ENCODE assay signal across 8 cellular contexts in the genomic region with DNA sequence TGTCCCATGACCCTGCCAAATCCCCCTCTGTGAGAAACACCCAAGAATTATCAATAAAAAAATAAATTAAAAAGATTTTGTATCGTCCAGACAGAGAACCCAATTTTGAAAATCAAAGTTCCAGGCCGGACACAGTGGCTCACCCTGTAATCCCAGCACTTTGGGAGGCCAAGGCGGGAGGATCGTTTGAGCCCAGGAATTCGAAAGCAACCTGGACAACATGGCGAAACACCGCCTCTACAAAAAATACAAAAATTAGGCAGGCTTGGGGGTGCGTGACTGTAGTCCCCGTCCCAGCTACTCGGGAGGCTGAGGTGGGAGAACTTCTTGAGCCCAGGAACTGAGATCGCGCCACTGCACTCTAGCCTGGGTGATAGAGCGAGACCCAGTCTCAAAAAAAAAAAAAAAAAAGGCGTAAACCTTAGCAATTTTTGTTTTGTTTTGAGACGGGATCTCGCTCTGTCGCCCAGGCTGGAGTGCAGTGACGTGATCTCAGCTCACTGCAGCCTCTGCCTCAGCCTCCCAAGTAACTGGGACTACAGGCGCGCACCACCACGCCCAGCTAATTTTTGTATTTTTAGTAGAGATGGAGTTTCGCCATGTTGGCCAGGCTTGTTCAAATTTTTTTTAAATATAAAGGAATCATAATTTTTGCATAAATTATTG. TPM values are rescaled to one million over a fixed set of nuclear protein-coding genes. Genes with fewer than 3 reads are reported as not detected.
DNase-seq lines count a peak whose midpoint lies in the region; ATAC-seq and TF ChIP-seq lines count a peak whose summit lies in the region.
"Not testable (repeated sequence)": the region's sequence is repeated elsewhere in the genome, so short reads cannot be mapped to it uniquely, and the experiment has no call there.

No MANE protein-coding gene starts in this region.

- H3K36me3 ChIP-seq in HCT116 (ENCODE audit: control insufficient read depth in 1 of 2, insufficient read depth in 2 of 2, low read length in 2 of 2); iPS-18a (ENCODE audit: control insufficient read depth, low read depth, low read length): not testable (repeated sequence)
- H3K36me3 ChIP-seq in SJCRH30: peaks cover 22% of the 10 kb centered on the region

- peaks cover 46% of the 10 kb centered on the region for H3K79me2 ChIP-seq in HCT116 (ENCODE audit: insufficient read depth, low read length)

- peak overlapping the region; percentile 99; the same call in 1 of the 2 replicates for H3K9ac ChIP-seq in HCT116 (ENCODE audit: low read length)
- H3K9ac ChIP-seq in iPS-18a (ENCODE audit: low read length): not testable (repeated sequence)

- CTCF ChIA-PET in AG04449 (lab: Yijun Ruan, JAX): interaction anchor here (1.4 kb wide), 1 partner anchor 14 kb away, joined by 4 read pairs; no protein-coding TSS in a partner anchor
- CTCF ChIA-PET in HCT116 (lab: Charles Lee): not testable (repeated sequence)

- not testable (repeated sequence) for H3K27ac ChIP-seq in HCT116 (ENCODE audit: low read depth, low read length); SJCRH30; iPS-18a (ENCODE audit: low read length)

- peaks cover 4 to 14% of the 10 kb centered on the region in 2 experiments; a peak in 3 of 4 replicates for H3K4me1 ChIP-seq in HCT116 (ENCODE audit: control insufficient read depth in 1 of 2, insufficient read depth in 2 of 2, low read length in 2 of 2)
- H3K4me1 ChIP-seq in SJCRH30; iPS-18a (ENCODE audit: control insufficient read depth, low read depth, low read length): not testable (repeated sequence)

- not testable (repeated sequence) for H3K9me2 ChIP-seq in HCT116 (ENCODE audit: insufficient read depth)

- H4K20me1 ChIP-seq in HCT116 (ENCODE audit: insufficient read depth): not testable (repeated sequence)

- not testable (repeated sequence) for H2AFZ ChIP-seq in HCT116 (ENCODE audit: low read depth, low read length, poor library complexity, severe bottlenecking)

- not testable (repeated sequence) for TF ChIP-seq CTCF in AG04449 (IDR thresholded peaks at IDR 0.05; ENCODE audit: insufficient read depth, low read length, missing control alignments); HCT116 (IDR thresholded peaks at IDR 0.05 in 2 of 3, conservative IDR thresholded peaks at IDR 0.05 in 1 of 3; ENCODE audit: borderline replicate concordance in 1 of 3, insufficient read depth in 1 of 3, low read depth in 2 of 3, low read length in 2 of 3); neural crest cell (conservative IDR thresholded peaks at IDR 0.05)

- TF ChIP-seq RAD21 in HCT116 (IDR thresholded peaks at IDR 0.05; ENCODE audit: low read depth): not testable (repeated sequence)

- peak overlapping the region; percentile 92 to 94 for H3K4me3 Mint-ChIP-seq in effector memory CD8-positive, alpha-beta T cell
- peak overlapping the region; percentile 99 for H3K4me3 Mint-ChIP-seq in neural crest cell

- H3K27me3 ChIP-seq in HCT116 (ENCODE audit: insufficient read depth, low read length); SJCRH30; iPS-18a (ENCODE audit: control insufficient read depth, insufficient read depth, low read length): not testable (repeated sequence)

- BruUV-seq in HCT116 (replicated peaks; lab: Mats Ljungman, UMichigan): not testable (repeated sequence)

- not testable (repeated sequence) for H3K27me3 Mint-ChIP-seq in effector memory CD8-positive, alpha-beta T cell; neural crest cell (ENCODE audit: low read depth)

- RAD21 ChIA-PET in HCT116 (lab: Charles Lee; ENCODE audit: low non-redundant PET in 1 of 2, low total read pairs in 2 of 2, uncharacterized antibody in 2 of 2, unreplicated experiment in 2 of 2): not testable (repeated sequence)

- peak overlapping the region; percentile 89 for H3K4me2 ChIP-seq in HCT116 (ENCODE audit: low read length)

- H3K4me1 Mint-ChIP-seq in effector memory CD8-positive, alpha-beta T cell (ENCODE audit: low read depth in 2 of 2): peaks cover 10 to 13% of the 10 kb centered on the region in 2 donors
- H3K4me1 Mint-ChIP-seq in neural crest cell: peaks cover 17% of the 10 kb centered on the region

- H3K27ac Mint-ChIP-seq in effector memory CD8-positive, alpha-beta T cell: peak overlapping the region; percentile 98 to 99
- not testable (repeated sequence) for H3K27ac Mint-ChIP-seq in neural crest cell (ENCODE audit: unreplicated experiment)

- POLR2A ChIA-PET in AG04449 (lab: Yijun Ruan, JAX); HCT116 (lab: Charles Lee): not testable (repeated sequence)

- not testable (repeated sequence) for H3K9me3 Mint-ChIP-seq in effector memory CD8-positive, alpha-beta T cell; neural crest cell

- not testable (repeated sequence) for H3K9me3 ChIP-seq in HCT116 (ENCODE audit: control insufficient read depth in 1 of 2, insufficient read depth in 1 of 2, low read depth in 1 of 2, low read length in 2 of 2); SJCRH30 (replicated peaks); iPS-18a (ENCODE audit: control insufficient read depth, low read depth, low read length)

- H3K4me3 ChIP-seq in AG04449 (ENCODE audit: low read depth, low read length): peak overlapping the region; percentile 92
- H3K4me3 ChIP-seq in HCT116 (replicated peaks in 1 of 2; ENCODE audit: low read depth in 1 of 2, low read length in 2 of 2): peak overlapping the region; percentile 98 to 99
- peak overlapping the region; percentile 87 for H3K4me3 ChIP-seq in SJCRH30
- H3K4me3 ChIP-seq in iPS-18a (ENCODE audit: low read length): peak overlapping the region; percentile 99

- intact Hi-C loops in HCT116 (cut with micrococcal nuclease): not testable (repeated sequence)

- not testable (repeated sequence) for DNase-seq in AG04449 (ENCODE audit: low read depth, low spot score); HCT116 (ENCODE audit: low read depth, low spot score); SJCRH30; effector memory CD8-positive, alpha-beta T cell; neural crest cell (ENCODE audit: low read depth, low spot score)
- DNase-seq in activated naive CD4-positive, alpha-beta T cell treated with Interleukin-2 at 50 U/mL for 16 hours: peak; percentile 18
- peak; percentile 19 for DNase-seq in stimulated activated naive CD8-positive, alpha-beta T cell treated with anti-CD3 and anti-CD28 coated beads, Interleukin-15, Interleukin-2, amounts not matched to agents 100 U/mL and 50 U/mL, for 24 hours

- ATAC-seq in HCT116; effector memory CD8-positive, alpha-beta T cell (replicated peaks); stimulated activated naive CD8-positive, alpha-beta T cell treated with anti-CD3 and anti-CD28 coated beads, Interleukin-15, Interleukin-2, amounts not matched to agents 100 U/mL and 50 U/mL, for 24 hours: not testable (repeated sequence)

- peaks cover 44% of the 10 kb centered on the region for H3K36me3 Mint-ChIP-seq in effector memory CD8-positive, alpha-beta T cell (ENCODE audit: insufficient read depth)
- H3K36me3 Mint-ChIP-seq in neural crest cell (ENCODE audit: low read depth): peaks cover 15% of the 10 kb centered on the region

- TF ChIP-seq POLR2A in HCT116 (IDR thresholded peaks at IDR 0.05; ENCODE audit: borderline replicate concordance, extremely low read depth, insufficient read depth, insufficient read length): not testable (repeated sequence)

RNA-seq across cellular contexts. Expression of gene PSPC1, which starts 1.9 kb away (rescaled TPM):
- total RNA-seq in HCT116 (2021; ENCODE audit: unreplicated experiment) (57.7 TPM), neural crest cell (81.1 and 85.3 TPM in 2 replicates)
- 24.7 and 36.1 TPM in 2 replicates for polyA plus RNA-seq in HCT116 (2012)
- total RNA-seq in SJCRH30 (2014; rRNA removed; shearing (Covaris generic)): 82.5 and 85.2 TPM in 2 replicates
